ENCODE assay signal across 29 cellular contexts in genomic region chr4:5720157-5720850, GRCh38.
"Had no signal": no experiment of that assay in that cellular context is flagged by ENCODE, and none has a peak within 500 bp of the region (broad histone marks: within the 10 kb centered on the region; RNA-seq: fewer than 3 reads in every experiment).

No MANE protein-coding gene starts in this region.

- H3K27me3 ChIP-seq: brain microvascular endothelial cell had no signal

- H3K36me3 Mint-ChIP-seq: activated naive CD4-positive, alpha-beta T cell treated with anti-CD3 and anti-CD28 coated beads, Interleukin-2, amount 10 ng/mL, durations not matched to agents 7 days and 5 days; activated naive CD8-positive, alpha-beta T cell treated with anti-CD3 and anti-CD28 coated beads, Interleukin-2, amount 10 ng/mL, durations not matched to agents 7 days and 5 days had no signal

- ATAC-seq: activated CD4-positive, CD25-positive, alpha-beta regulatory T cell treated with anti-CD3 and anti-CD28 coated beads, Interleukin-2, amount 50 U/mL, for 24 hours; activated CD8-positive, alpha-beta T cell treated with anti-CD3 and anti-CD28 coated beads for 36 hours; activated naive CD4-positive, alpha-beta T cell treated with anti-CD3 and anti-CD28 coated beads, Interleukin-2, amount 50 U/mL, for 72 hours; activated T-cell treated with anti-CD3 and anti-CD28 coated beads, Interleukin-2, amount 50 U/mL, for 4 hours; activated T-helper 17 cell treated with anti-CD3 and anti-CD28 coated beads, Interleukin-2, amount 50 U/mL, for 72 hours; esophagus mucosa; T-helper 17 cell had no signal

- H3K4me3 ChIP-seq: coronary artery, dorsolateral prefrontal cortex had no signal

- H3K27me3 Mint-ChIP-seq: activated naive CD4-positive, alpha-beta T cell treated with anti-CD3 and anti-CD28 coated beads, Interleukin-2, amount 10 ng/mL, durations not matched to agents 7 days and 5 days; activated naive CD8-positive, alpha-beta T cell treated with anti-CD3 and anti-CD28 coated beads, Interleukin-2, amount 10 ng/mL, durations not matched to agents 7 days and 5 days had no signal

- H3K27ac Mint-ChIP-seq: activated B cell treated with CpG ODN at 0.5 μM for 24 hours; activated CD8-positive, alpha-beta T cell treated with anti-CD3 and anti-CD28 coated beads for 36 hours; activated naive CD4-positive, alpha-beta T cell treated with anti-CD3 and anti-CD28 coated beads, Interleukin-2, amount 10 ng/mL, durations not matched to agents 7 days and 5 days; activated naive CD4-positive, alpha-beta T cell treated with anti-CD3 and anti-CD28 coated beads, Interleukin-2, amount 50 U/mL, for 72 hours; activated naive CD8-positive, alpha-beta T cell treated with anti-CD3 and anti-CD28 coated beads, Interleukin-2, amount 10 ng/mL, durations not matched to agents 7 days and 5 days; activated T-helper 17 cell treated with anti-CD3 and anti-CD28 coated beads, Interleukin-2, amount 50 U/mL, for 72 hours; dendritic cell treated with granulocyte-macrophage colony-stimulating factor and Interleukin-4, amounts not matched to agents 40 ng/mL and 50 ng/mL, for 4 days; endodermal cell; T-helper 17 cell; T-helper 2 cell treated with Interferon-gamma antibody and Interleukin-4, amounts not matched to agents 5 μg/mL and 100 μg/mL, for 36 hours had no signal

- H3K4me3 Mint-ChIP-seq: activated B cell treated with CpG ODN at 0.5 μM for 24 hours; activated CD8-positive, alpha-beta T cell treated with anti-CD3 and anti-CD28 coated beads for 36 hours; activated naive CD4-positive, alpha-beta T cell treated with anti-CD3 and anti-CD28 coated beads, Interleukin-2, amount 10 ng/mL, durations not matched to agents 7 days and 5 days; activated naive CD8-positive, alpha-beta T cell treated with anti-CD3 and anti-CD28 coated beads, Interleukin-2, amount 10 ng/mL, durations not matched to agents 7 days and 5 days; activated T-cell treated with anti-CD3 and anti-CD28 coated beads, Interleukin-2, amount 50 U/mL, for 4 hours; activated T-helper 17 cell treated with anti-CD3 and anti-CD28 coated beads, Interleukin-2, amount 50 U/mL, for 72 hours; central memory CD8-positive, alpha-beta T cell; dendritic cell treated with granulocyte-macrophage colony-stimulating factor and Interleukin-4, amounts not matched to agents 40 ng/mL and 50 ng/mL, for 4 days; endodermal cell; T-helper 17 cell; T-helper 2 cell treated with Interferon-gamma antibody and Interleukin-4, amounts not matched to agents 5 μg/mL and 100 μg/mL, for 36 hours had no signal

- H3K27ac ChIP-seq: brain microvascular endothelial cell, coronary artery, dorsolateral prefrontal cortex, WERI-Rb-1 had no signal

- H3K9me3 Mint-ChIP-seq: activated naive CD8-positive, alpha-beta T cell treated with anti-CD3 and anti-CD28 coated beads, Interleukin-2, amount 10 ng/mL, durations not matched to agents 7 days and 5 days had no signal

- H3K4me1 Mint-ChIP-seq: activated B cell treated with CpG ODN at 0.5 μM for 24 hours; activated naive CD4-positive, alpha-beta T cell treated with anti-CD3 and anti-CD28 coated beads, Interleukin-2, amount 10 ng/mL, durations not matched to agents 7 days and 5 days; activated naive CD8-positive, alpha-beta T cell treated with anti-CD3 and anti-CD28 coated beads, Interleukin-2, amount 10 ng/mL, durations not matched to agents 7 days and 5 days; activated T-helper 17 cell treated with anti-CD3 and anti-CD28 coated beads, Interleukin-2, amount 50 U/mL, for 72 hours; central memory CD8-positive, alpha-beta T cell; T-helper 17 cell had no signal

- DNase-seq: activated B cell treated with CpG ODN at 0.5 μM for 24 hours; activated CD4-positive, alpha-beta T cell treated with anti-CD3 and anti-CD28 coated beads for 48 hours; activated CD4-positive, alpha-beta T cell treated with anti-CD3 and anti-CD28 coated beads, Interleukin-2, amount 50 U/mL, for 1 hour; activated CD4-positive, alpha-beta T cell treated with anti-CD3 and anti-CD28 coated beads, Interleukin-2, amount 50 U/mL, for 48 hours; activated CD8-positive, alpha-beta memory T cell treated with anti-CD3 and anti-CD28 coated beads for 24 hours; activated CD8-positive, alpha-beta T cell treated with anti-CD3 and anti-CD28 coated beads for 36 hours; activated gamma-delta T cell; activated naive CD4-positive, alpha-beta T cell; activated naive CD4-positive, alpha-beta T cell treated with anti-CD3 and anti-CD28 coated beads, Interleukin-2, amount 10 ng/mL, durations not matched to agents 7 days and 5 days; activated naive CD8-positive, alpha-beta T cell treated with anti-CD3 and anti-CD28 coated beads, Interleukin-2, amount 10 ng/mL, durations not matched to agents 7 days and 5 days; activated T-cell treated with anti-CD3 and anti-CD28 coated beads, Interleukin-2, amount 50 U/mL, for 4 hours; anterior cingulate cortex; brain microvascular endothelial cell; dorsolateral prefrontal cortex; effector memory CD4-positive, alpha-beta T cell; endodermal cell; foreskin fibroblast; T-helper 1 cell; T-helper 17 cell; T1000; WERI-Rb-1 had no signal
